ENCODE assay signal across 8 cellular contexts in genomic region chr1:183070923-183071618, GRCh38. TPM values are rescaled to one million over a fixed set of nuclear protein-coding genes. Genes with fewer than 3 reads are reported as not detected.
DNase-seq lines count a peak whose midpoint lies in the region; ATAC-seq and TF ChIP-seq lines count a peak whose summit lies in the region.

No MANE protein-coding gene starts in this region.

- peaks cover 4% of the 10 kb centered on the region for H4K20me1 ChIP-seq in mammary epithelial cell (ENCODE audit: insufficient read depth, low read length)

- in situ Hi-C loops in mammary epithelial cell (cut with MboI; ENCODE audit: low sequenced_read_pairs in 2 of 2) = no loop called here

- ATAC-seq in GM21447 (IDR thresholded peaks at IDR 0.05; ENCODE audit: unreplicated experiment) (peak; percentile 94), HG03558 (IDR thresholded peaks at IDR 0.05; ENCODE audit: extremely low read depth, unreplicated experiment) (peak; percentile 66)
- ATAC-seq in stimulated activated memory B cell treated with anti-CD40 and anti-IgM and Interleukin-4, amounts not matched to agents 10 μg/mL and 1 μg/mL and 100 μg/mL, for 72 hours = peak; percentile 88

- H2AFZ ChIP-seq in mammary epithelial cell (ENCODE audit: low read depth, low read length) = no peak overlapping the region

- CTCF ChIA-PET in mammary epithelial cell (lab: Charles Lee; ENCODE audit: low non-redundant PET) = no interaction called here

- peak overlapping the region; percentile 17 for H3K4me2 ChIP-seq in mammary epithelial cell (ENCODE audit: insufficient read depth, low read depth, low read length)

- peaks cover 85% of the 10 kb centered on the region for H3K79me2 ChIP-seq in mammary epithelial cell (ENCODE audit: insufficient read depth, low read length)

- dilution Hi-C loops in mammary epithelial cell (cut with HindIII; ENCODE audit: low sequenced_read_pairs) = no loop called here

- H3K27ac Mint-ChIP-seq in stimulated activated memory B cell treated with anti-CD40 and anti-IgM and Interleukin-4, amounts not matched to agents 10 μg/mL and 1 μg/mL and 100 μg/mL, for 72 hours = peak overlapping the region; percentile 25

- H3K27ac ChIP-seq in mammary epithelial cell (ENCODE audit: insufficient read depth, low read depth, low read length) = no peak overlapping the region
- H3K27ac ChIP-seq in dorsolateral prefrontal cortex = no peak overlapping the region
- no peak overlapping the region for H3K27ac ChIP-seq in ovary

- H3K27me3 ChIP-seq in mammary epithelial cell (ENCODE audit: insufficient read depth, low read length) (no peaks in the 10 kb centered on the region), dorsolateral prefrontal cortex (no peaks in the 10 kb centered on the region), ovary (no peaks in the 10 kb centered on the region)

- DNase-seq in EL (peak; percentile 91), mammary epithelial cell (peak; percentile 82), dorsolateral prefrontal cortex (no peak), Ammon's horn (ENCODE audit: low spot score) (no peak), ovary (no peak)

- H3K4me1 Mint-ChIP-seq in stimulated activated memory B cell treated with anti-CD40 and anti-IgM and Interleukin-4, amounts not matched to agents 10 μg/mL and 1 μg/mL and 100 μg/mL, for 72 hours = peaks cover 36% of the 10 kb centered on the region

- peaks cover 25% of the 10 kb centered on the region for H3K4me1 ChIP-seq in mammary epithelial cell (ENCODE audit: insufficient read depth, low read length)
- peaks cover 9% of the 10 kb centered on the region for H3K4me1 ChIP-seq in ovary (ENCODE audit: insufficient read depth)

- H3K36me3 ChIP-seq in mammary epithelial cell (ENCODE audit: insufficient read depth, low read length) (no peaks in the 10 kb centered on the region), ovary (no peaks in the 10 kb centered on the region)

- WGBS in mammary epithelial cell (ENCODE audit: low coverage, missing lambda C conversion rate) = 2% methylated on average over 3 of the region's 3 CpGs
- WGBS in ovary, 3 donors = 16 to 23% (median 17%) methylated on average over 3 of the region's 3 CpGs

- no peak overlapping the region for H3K4me3 ChIP-seq in mammary epithelial cell (replicated peaks in 1 of 3; ENCODE audit: insufficient read depth in 1 of 3, low read depth in 2 of 3, low read length in 3 of 3)
- H3K4me3 ChIP-seq in dorsolateral prefrontal cortex = no peak overlapping the region
- no peak overlapping the region for H3K4me3 ChIP-seq in ovary

- no peak for TF ChIP-seq POLR2A in ovary (IDR thresholded peaks at IDR 0.05)

- H3K9me3 ChIP-seq in mammary epithelial cell (replicated peaks; ENCODE audit: insufficient read depth, low read length) (no peaks in the 10 kb centered on the region), ovary (no peaks in the 10 kb centered on the region)

- H3K4me3 Mint-ChIP-seq in stimulated activated memory B cell treated with anti-CD40 and anti-IgM and Interleukin-4, amounts not matched to agents 10 μg/mL and 1 μg/mL and 100 μg/mL, for 72 hours = peak overlapping the region; percentile 2

- intact Hi-C loops in mammary epithelial cell (cut with micrococcal nuclease) = loop anchor here (5.0 kb wide), 1 partner anchor 116 kb away; the partner anchor contains the start of gene LAMC2
- intact Hi-C loops in dorsolateral prefrontal cortex (cut with DNase I) = no loop called here
- intact Hi-C loops in ovary (cut with DNase I) = loop anchor here in 1 of 4 donors (10.0 kb wide), 1 partner anchor 46 kb away; the partner anchor contains the start of gene LAMC1

- peaks cover 17% of the 10 kb centered on the region for H3K27me3 Mint-ChIP-seq in stimulated activated memory B cell treated with anti-CD40 and anti-IgM and Interleukin-4, amounts not matched to agents 10 μg/mL and 1 μg/mL and 100 μg/mL, for 72 hours

- no peak for TF ChIP-seq EP300 in ovary (IDR thresholded peaks at IDR 0.05)

- no peaks in the 10 kb centered on the region for H3K9me3 Mint-ChIP-seq in stimulated activated memory B cell treated with anti-CD40 and anti-IgM and Interleukin-4, amounts not matched to agents 10 μg/mL and 1 μg/mL and 100 μg/mL, for 72 hours

- TF ChIP-seq CTCF in mammary epithelial cell (conservative IDR thresholded peaks at IDR 0.05 in 1 of 2, IDR thresholded peaks at IDR 0.05 in 1 of 2; ENCODE audit: extremely low read depth in 1 of 2, insufficient read depth in 1 of 2, low read depth in 1 of 2, low read length in 2 of 2) (no peak), dorsolateral prefrontal cortex (IDR thresholded peaks at IDR 0.05 in 54 of 56, conservative IDR thresholded peaks at IDR 0.05 in 2 of 56; ENCODE audit: low read depth in 1 of 56, partially characterized antibody in 56 of 56) (no peak), ovary (IDR thresholded peaks at IDR 0.05) (no peak)

- no TSS peak for BruUV-seq in mammary epithelial cell (replicated peaks; lab: Mats Ljungman, UMichigan)

- peak overlapping the region; percentile 3 for H3K9ac ChIP-seq in mammary epithelial cell (ENCODE audit: insufficient read depth, low read length)

- peaks cover 5% of the 10 kb centered on the region for H3K36me3 Mint-ChIP-seq in stimulated activated memory B cell treated with anti-CD40 and anti-IgM and Interleukin-4, amounts not matched to agents 10 μg/mL and 1 μg/mL and 100 μg/mL, for 72 hours

RNA-seq across cellular contexts. Expression of gene LAMC1, which starts 47.9 kb away (rescaled TPM):
- total RNA-seq in mammary epithelial cell = 100 to 1,000 TPM; 131 to 164 TPM
- 69.5 TPM for polyA plus RNA-seq in mammary epithelial cell
- polyA minus RNA-seq in mammary epithelial cell = 137 TPM
- 10 to 100 TPM; 11.7 to 34.5 (median 20.4) TPM for total RNA-seq in dorsolateral prefrontal cortex
- total RNA-seq in ovary = 10 to 100 TPM; 59.9 to 97.3 (median 85.2) TPM
- 100 to 1,000 TPM in 1 of 2 donors, 10 to 100 TPM in 1; 51.3 to 205 TPM for polyA plus RNA-seq in ovary

Comparison
In these comparisons a context has a peak if more than half of its experiments do, and no peak if none do; other contexts are left out.
1. DNase-seq: peak in EL (single experiment) and mammary epithelial cell (single experiment); none in dorsolateral prefrontal cortex (0 of 10), Ammon's horn (single experiment) and ovary (0 of 5).
2. Peak in every context shown above with its lines, with median percentiles within 50 percentile points of each other: ATAC-seq.